ENCODE assay signal across 21 cellular contexts in the genomic region with DNA sequence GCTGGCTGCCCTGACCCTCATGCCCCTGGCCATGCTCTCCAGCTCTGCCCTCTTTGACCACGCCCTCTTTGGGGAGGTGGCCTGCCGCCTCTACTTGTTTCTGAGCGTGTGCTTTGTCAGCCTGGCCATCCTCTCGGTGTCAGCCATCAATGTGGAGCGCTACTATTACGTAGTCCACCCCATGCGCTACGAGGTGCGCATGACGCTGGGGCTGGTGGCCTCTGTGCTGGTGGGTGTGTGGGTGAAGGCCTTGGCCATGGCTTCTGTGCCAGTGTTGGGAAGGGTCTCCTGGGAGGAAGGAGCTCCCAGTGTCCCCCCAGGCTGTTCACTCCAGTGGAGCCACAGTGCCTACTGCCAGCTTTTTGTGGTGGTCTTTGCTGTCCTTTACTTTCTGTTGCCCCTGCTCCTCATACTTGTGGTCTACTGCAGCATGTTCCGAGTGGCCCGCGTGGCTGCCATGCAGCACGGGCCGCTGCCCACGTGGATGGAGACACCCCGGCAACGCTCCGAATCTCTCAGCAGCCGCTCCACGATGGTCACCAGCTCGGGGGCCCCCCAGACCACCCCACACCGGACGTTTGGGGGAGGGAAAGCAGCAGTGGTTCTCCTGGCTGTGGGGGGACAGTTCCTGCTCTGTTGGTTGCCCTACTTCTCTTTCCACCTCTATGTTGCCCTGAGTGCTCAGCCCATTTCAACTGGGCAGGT. TPM values are rescaled to one million over a fixed set of nuclear protein-coding genes. Genes with fewer than 3 reads are reported as not detected.
"Had no signal": no experiment of that assay in that cellular context is flagged by ENCODE, and none has a peak within 500 bp of the region (broad histone marks: within the 10 kb centered on the region; RNA-seq: fewer than 3 reads in every experiment).

No MANE protein-coding gene starts in this region.

- H3K4me3 Mint-ChIP-seq: dendritic cell treated with granulocyte-macrophage colony-stimulating factor and Interleukin-4, amounts not matched to agents 40 ng/mL and 50 ng/mL, for 4 days; effector memory CD8-positive, alpha-beta T cell; immature natural killer cell; stimulated activated naive B cell treated with anti-CD40 and anti-IgM and Interleukin-4, amounts not matched to agents 10 μg/mL and 1 μg/mL and 100 μg/mL, for 72 hours; stimulated activated naive CD8-positive, alpha-beta T cell treated with anti-CD3 and anti-CD28 coated beads, Interleukin-15, amount 100 ng/mL, for 72 hours had no signal

- H3K9me3 Mint-ChIP-seq: dendritic cell treated with granulocyte-macrophage colony-stimulating factor and Interleukin-4, amounts not matched to agents 40 ng/mL and 50 ng/mL, for 4 days; effector memory CD8-positive, alpha-beta T cell; immature natural killer cell; nephron; stimulated activated naive B cell treated with anti-CD40 and anti-IgM and Interleukin-4, amounts not matched to agents 10 μg/mL and 1 μg/mL and 100 μg/mL, for 72 hours; stimulated activated naive CD8-positive, alpha-beta T cell treated with anti-CD3 and anti-CD28 coated beads, Interleukin-15, amount 100 ng/mL, for 72 hours had no signal

- DNase-seq: cerebellar nuclear complex; effector memory CD8-positive, alpha-beta T cell; gastrocnemius medialis; immature natural killer cell; left ventricle myocardium inferior; lower lobe of right lung; mesenchymal stem cell; midbrain; retina; spleen; stimulated activated CD4-positive, alpha-beta T cell treated with anti-CD3 and anti-CD28 coated beads, Interleukin-15, amount 100 ng/mL, for 24 hours; stimulated activated CD4-positive, alpha-beta T cell treated with anti-CD3 and anti-CD28 coated beads, Interleukin-1b, Interleukin-23, amount 100 ng/mL, for 48 hours; stimulated activated CD4-positive, alpha-beta T cell treated with anti-CD3 and anti-CD28 coated beads, Interleukin-4, amount 100 ng/mL, for 24 hours; stimulated activated naive B cell treated with anti-CD40 and anti-IgM and Interleukin-4, amounts not matched to agents 10 μg/mL and 1 μg/mL and 100 μg/mL, for 72 hours; stimulated activated naive CD8-positive, alpha-beta T cell treated with anti-CD3 and anti-CD28 coated beads, Interleukin-15, amount 100 ng/mL, for 72 hours had no signal

- H3K36me3 Mint-ChIP-seq: immature natural killer cell had no signal

- H3K27ac Mint-ChIP-seq: dendritic cell treated with granulocyte-macrophage colony-stimulating factor and Interleukin-4, amounts not matched to agents 40 ng/mL and 50 ng/mL, for 4 days; effector memory CD8-positive, alpha-beta T cell; immature natural killer cell; stimulated activated naive B cell treated with anti-CD40 and anti-IgM and Interleukin-4, amounts not matched to agents 10 μg/mL and 1 μg/mL and 100 μg/mL, for 72 hours; stimulated activated naive CD8-positive, alpha-beta T cell treated with anti-CD3 and anti-CD28 coated beads, Interleukin-15, amount 100 ng/mL, for 72 hours had no signal

- H3K27me3 Mint-ChIP-seq: effector memory CD8-positive, alpha-beta T cell; stimulated activated naive B cell treated with anti-CD40 and anti-IgM and Interleukin-4, amounts not matched to agents 10 μg/mL and 1 μg/mL and 100 μg/mL, for 72 hours; stimulated activated naive CD8-positive, alpha-beta T cell treated with anti-CD3 and anti-CD28 coated beads, Interleukin-15, amount 100 ng/mL, for 72 hours had no signal

- ATAC-seq: effector memory CD8-positive, alpha-beta T cell; gastrocnemius medialis; lower lobe of right lung; psoas muscle; sciatic nerve; stimulated activated naive B cell treated with anti-CD40 and anti-IgM and Interleukin-4, amounts not matched to agents 10 μg/mL and 1 μg/mL and 100 μg/mL, for 72 hours; stimulated activated naive CD8-positive, alpha-beta T cell treated with anti-CD3 and anti-CD28 coated beads, Interleukin-15, amount 100 ng/mL, for 72 hours had no signal

RNA-seq across cellular contexts. Expression of a gene that starts 3.8 kb away (rescaled TPM):
- total RNA-seq: esophagus muscularis mucosa, fibroblast of villous mesenchyme, gastrocnemius medialis, lower lobe of right lung, sciatic nerve, spleen had no signal
